In genomic region chr15:45763170-45763869, GRCh38 we compare ENCODE assay signal across 28 cellular contexts.
"Had no signal": no experiment of that assay in that cellular context is flagged by ENCODE, and none has a peak within 500 bp of the region (broad histone marks: within the 10 kb centered on the region; RNA-seq: fewer than 3 reads in every experiment).

No MANE protein-coding gene starts in this region.

- H3K4me3 ChIP-seq: esophagus muscularis mucosa, gastroesophageal sphincter, heart right ventricle had no signal

- H3K9me3 ChIP-seq: esophagus muscularis mucosa, gastroesophageal sphincter had no signal

- H3K27ac ChIP-seq: brain microvascular endothelial cell, esophagus muscularis mucosa, foreskin keratinocyte, gastroesophageal sphincter, heart right ventricle had no signal

- H3K27me3 ChIP-seq: brain microvascular endothelial cell, esophagus muscularis mucosa, gastroesophageal sphincter had no signal

- H3K4me1 ChIP-seq: esophagus muscularis mucosa, foreskin keratinocyte, gastroesophageal sphincter, heart right ventricle had no signal

- ATAC-seq: activated T-cell treated with anti-CD3 and anti-CD28 coated beads, Interleukin-2, amount 50 U/mL, for 72 hours; effector memory CD8-positive, alpha-beta T cell; foreskin keratinocyte; gastroesophageal sphincter; heart right ventricle; WTC11 had no signal

- DNase-seq: activated CD4-positive, alpha-beta memory T cell treated with anti-CD3 and anti-CD28 coated beads, Interleukin-2, amount 10 ng/mL, durations not matched to agents 7 days and 5 days; activated CD4-positive, alpha-beta T cell treated with anti-CD3 and anti-CD28 coated beads for 1 hour; activated CD4-positive, alpha-beta T cell treated with anti-CD3 and anti-CD28 coated beads for 4 hours; activated CD4-positive, alpha-beta T cell treated with anti-CD3 and anti-CD28 coated beads, Interleukin-2, amount 10 ng/mL, durations not matched to agents 7 days and 5 days; activated CD4-positive, alpha-beta T cell treated with anti-CD3 and anti-CD28 coated beads, Interleukin-2, amount 50 U/mL, for 4 hours; activated CD8-positive, alpha-beta memory T cell treated with anti-CD3 and anti-CD28 coated beads, Interleukin-2, amount 50 U/mL, for 48 hours; activated gamma-delta T cell; activated naive CD4-positive, alpha-beta T cell; activated naive CD4-positive, alpha-beta T cell treated with anti-CD3 and anti-CD28 coated beads, Interleukin-2, amount 50 U/mL, for 16 hours; activated T-cell treated with anti-CD3 and anti-CD28 coated beads for 4 hours; activated T-cell treated with anti-CD3 and anti-CD28 coated beads, Interleukin-2, amount 50 U/mL, for 24 hours; activated T-cell treated with anti-CD3 and anti-CD28 coated beads, Interleukin-2, amount 50 U/mL, for 72 hours; amniotic stem cell; anterior cingulate cortex; brain microvascular endothelial cell; cortex of kidney; dermis blood vessel endothelial cell; effector CD4-positive, alpha-beta T cell; effector memory CD8-positive, alpha-beta T cell; erythroblast; foreskin keratinocyte; heart right ventricle; T-helper 2 cell had no signal

- FAIRE-seq: astrocyte, bronchial epithelial cell had no signal

- H3K36me3 ChIP-seq: brain microvascular endothelial cell, esophagus muscularis mucosa, gastroesophageal sphincter, heart right ventricle had no signal
